In genomic region chr2:134718956-134719814, GRCh38 we compare ENCODE assay signal across 8 cellular contexts. TPM values are rescaled to one million over a fixed set of nuclear protein-coding genes. Genes with fewer than 3 reads are reported as not detected.
DNase-seq lines count a peak whose midpoint lies in the region; ATAC-seq and TF ChIP-seq lines count a peak whose summit lies in the region.

TSS of gene TMEM163 (minus strand) at chr2:134719000.

- H3F3A ChIP-seq in GM23248 (ENCODE audit: insufficient read depth): no peaks in the 10 kb centered on the region

- peak in 2 of 3 donors; percentile 14 to 15 for TF ChIP-seq POLR2A in body of pancreas (IDR thresholded peaks at IDR 0.05)

- POLR2A ChIA-PET in Caco-2 (lab: Charles Lee): no interaction called here

- CTCF ChIA-PET in Caco-2 (lab: Charles Lee): no interaction called here

- no peak within 1 kb of the TSS for H3K27ac ChIP-seq in GM23248
- peak within 1 kb of the TSS; percentile 41 to 62 (median 52) for H3K27ac ChIP-seq in body of pancreas

- no peaks in the 10 kb centered on the region for H3K9me2 ChIP-seq in GM23248 (ENCODE audit: insufficient read depth)

- H3K4me1 Mint-ChIP-seq in Caco-2 (ENCODE audit: low read depth, unreplicated experiment): no peaks in the 10 kb centered on the region
- H3K4me1 Mint-ChIP-seq in stimulated activated naive B cell treated with anti-CD40 and anti-IgM and Interleukin-4, amounts not matched to agents 10 μg/mL and 1 μg/mL and 100 μg/mL, for 72 hours: peaks cover 19 to 27% of the 10 kb centered on the region in 2 donors

- no peaks in the 10 kb centered on the region for H3K36me3 ChIP-seq in Caco-2 (ENCODE audit: control insufficient read depth, insufficient read depth, low read length)
- H3K36me3 ChIP-seq in GM23248 (ENCODE audit: low read depth): no peaks in the 10 kb centered on the region
- no peaks in the 10 kb centered on the region for H3K36me3 ChIP-seq in body of pancreas (replicated peaks in 1 of 2; ENCODE audit: insufficient read depth in 1 of 2, low read depth in 2 of 2)

- peaks cover 30% of the 10 kb centered on the region for H3K27me3 Mint-ChIP-seq in Caco-2 (ENCODE audit: insufficient read depth, unreplicated experiment)
- peaks cover 51 to 56% of the 10 kb centered on the region in 2 donors for H3K27me3 Mint-ChIP-seq in stimulated activated naive B cell treated with anti-CD40 and anti-IgM and Interleukin-4, amounts not matched to agents 10 μg/mL and 1 μg/mL and 100 μg/mL, for 72 hours

- H3K9me3 Mint-ChIP-seq in Caco-2 (ENCODE audit: unreplicated experiment): no peaks in the 10 kb centered on the region
- no peaks in the 10 kb centered on the region for H3K9me3 Mint-ChIP-seq in stimulated activated naive B cell treated with anti-CD40 and anti-IgM and Interleukin-4, amounts not matched to agents 10 μg/mL and 1 μg/mL and 100 μg/mL, for 72 hours

- H3K4me2 ChIP-seq in GM23248 (ENCODE audit: unreplicated experiment): no peak within 1 kb of the TSS

- H3K27me3 ChIP-seq in Caco-2 (replicated peaks; ENCODE audit: control insufficient read depth, insufficient read depth, low read length): peaks cover 9% of the 10 kb centered on the region
- peaks cover 58% of the 10 kb centered on the region for H3K27me3 ChIP-seq in GM23248 (replicated peaks; ENCODE audit: insufficient read depth)
- H3K27me3 ChIP-seq in body of pancreas: no peaks in the 10 kb centered on the region

- H3K9me3 ChIP-seq in Caco-2 (no peaks in the 10 kb centered on the region), GM23248 (ENCODE audit: low read depth) (no peaks in the 10 kb centered on the region), body of pancreas (no peaks in the 10 kb centered on the region)

- H3K79me2 ChIP-seq in GM23248 (ENCODE audit: insufficient read depth): no peaks in the 10 kb centered on the region

- H3K4me1 ChIP-seq in Caco-2 (peaks cover 5% of the 10 kb centered on the region; the same call in 1 of the 2 replicates), GM23248 (ENCODE audit: insufficient read depth) (no peaks in the 10 kb centered on the region), body of pancreas (peaks cover 29% of the 10 kb centered on the region)

- 5 to 8% methylated on average over 31 to 57 of the region's 77 CpGs for WGBS in GM23248 (ENCODE audit: low coverage in 1 of 2, low lambda C conversion rate in 2 of 2, missing lambda C conversion rate in 2 of 2), 2 experiments
- WGBS in body of pancreas, 2 donors: 18 to 61% methylated on average over 14 to 43 of the region's 77 CpGs

- H2AFZ ChIP-seq in GM23248: no peak within 1 kb of the TSS

- ATAC-seq in body of pancreas: peak; percentile 88
- ATAC-seq in stimulated activated naive B cell treated with anti-CD40 and anti-IgM and Interleukin-4, amounts not matched to agents 10 μg/mL and 1 μg/mL and 100 μg/mL, for 72 hours (replicated peaks): peak; percentile 53 to 60
- ATAC-seq in GM18861 (IDR thresholded peaks at IDR 0.05; ENCODE audit: unreplicated experiment): no peak
- ATAC-seq in GM19035 (IDR thresholded peaks at IDR 0.05; ENCODE audit: unreplicated experiment): no peak

- BruUV-seq in Caco-2 (replicated peaks; lab: Mats Ljungman, UMichigan): no TSS peak

- no peaks in the 10 kb centered on the region for H4K20me1 ChIP-seq in GM23248 (ENCODE audit: insufficient read depth)

- DNase-seq in Caco-2 (peak in 1 of 2 experiments; percentile 43), GM23248 (peak; percentile 16), NCI-H774 (lab: John Stamatoyannopoulos, UW) (peak; percentile 66), body of pancreas (peak; percentile 58 to 75 (median 62)), kidney tubule cell (ENCODE audit: low spot score) (peak; percentile 47)
- DNase-seq in stimulated activated naive B cell treated with anti-CD40 and anti-IgM and Interleukin-4, amounts not matched to agents 10 μg/mL and 1 μg/mL and 100 μg/mL, for 72 hours: no peak

- peak within 1 kb of the TSS; percentile 75 for H3K4me3 Mint-ChIP-seq in Caco-2 (ENCODE audit: unreplicated experiment)
- H3K4me3 Mint-ChIP-seq in stimulated activated naive B cell treated with anti-CD40 and anti-IgM and Interleukin-4, amounts not matched to agents 10 μg/mL and 1 μg/mL and 100 μg/mL, for 72 hours: peak within 1 kb of the TSS; percentile 84 to 86

- intact Hi-C loops in Caco-2 (cut with micrococcal nuclease; ENCODE audit: unreplicated experiment): no loop called here
- intact Hi-C loops in body of pancreas (cut with DNase I): no loop called here

- peak within 1 kb of the TSS; percentile 45 for H3K4me3 ChIP-seq in Caco-2 (ENCODE audit: low read depth, low read length)
- H3K4me3 ChIP-seq in GM23248: no peak within 1 kb of the TSS
- H3K4me3 ChIP-seq in body of pancreas: peak within 1 kb of the TSS; percentile 38 to 40

- in situ Hi-C loops in GM23248 (cut with MboI): no loop called here

- TF ChIP-seq CTCF in Caco-2 (IDR thresholded peaks at IDR 0.05; ENCODE audit: insufficient read depth in 1 of 2, low read depth in 1 of 2, low read length in 1 of 2, severe bottlenecking in 1 of 2, unreplicated experiment in 1 of 2): no peak
- TF ChIP-seq CTCF in body of pancreas (IDR thresholded peaks at IDR 0.05): peak in 2 of 7 experiments; percentile 27 to 37

- peaks cover 6% of the 10 kb centered on the region for H3K36me3 Mint-ChIP-seq in Caco-2 (ENCODE audit: insufficient read depth, unreplicated experiment)
- H3K36me3 Mint-ChIP-seq in stimulated activated naive B cell treated with anti-CD40 and anti-IgM and Interleukin-4, amounts not matched to agents 10 μg/mL and 1 μg/mL and 100 μg/mL, for 72 hours: peaks cover 0 to 1% of the 10 kb centered on the region in 2 donors

- H3K27ac Mint-ChIP-seq in Caco-2 (ENCODE audit: unreplicated experiment): no peak within 1 kb of the TSS
- H3K27ac Mint-ChIP-seq in stimulated activated naive B cell treated with anti-CD40 and anti-IgM and Interleukin-4, amounts not matched to agents 10 μg/mL and 1 μg/mL and 100 μg/mL, for 72 hours: peak within 1 kb of the TSS; percentile 69

- H3K9ac ChIP-seq in GM23248: no peak within 1 kb of the TSS

RNA-seq across cellular contexts. Expression of gene TMEM163, which starts in this region (rescaled TPM):
- total RNA-seq in Caco-2 (2022) (3.2 and 4.1 TPM in 2 replicates), body of pancreas (10 to 100 TPM; 16.2 to 27.5 TPM)
- not detected in 2 replicates for total RNA-seq in GM23248 (2014; rRNA removed; shearing (Covaris generic))
- not detected in 2 replicates for polyA plus RNA-seq in GM23248 (2016; fragmentation: Nextera tagmentation; extraction: Ambion mirVana)

Comparison
In these comparisons a context has a peak if more than half of its experiments do, and no peak if none do; other contexts are left out.
1. Peak in DNase-seq in GM23248; RNA of the gene not detected or under 1 TPM.
2. ATAC-seq: peak in body of pancreas (single experiment) and stimulated activated naive B cell treated with anti-CD40 and anti-IgM and Interleukin-4, amounts not matched to agents 10 μg/mL and 1 μg/mL and 100 μg/mL, for 72 hours (2 of 2); none in GM18861 (single experiment) and GM19035 (single experiment).